Comparison of ENCODE assay signal across 22 cellular contexts in the genomic region with DNA sequence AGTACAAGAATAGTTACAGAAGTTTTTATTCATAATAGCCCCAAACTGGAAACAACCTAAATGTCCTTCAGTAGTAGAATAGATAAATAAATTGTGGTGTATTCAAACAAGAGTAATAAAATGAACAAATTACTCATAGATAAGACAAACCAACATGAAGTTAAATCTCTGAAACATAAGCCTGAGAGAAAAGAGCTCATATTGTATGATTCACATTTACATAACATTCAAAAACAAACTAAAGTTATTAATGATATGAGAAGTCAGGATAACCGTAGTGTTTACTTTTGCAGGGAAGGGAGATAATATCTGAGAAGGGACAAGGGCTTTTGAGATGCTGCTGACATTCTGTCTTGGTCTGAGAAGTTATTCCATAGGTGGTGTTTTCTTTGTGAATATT. TPM values are rescaled to one million over a fixed set of nuclear protein-coding genes. Genes with fewer than 3 reads are reported as not detected.
DNase-seq lines count a peak whose midpoint lies in the region; ATAC-seq lines count a peak whose summit lies in the region.
"Had no signal": no experiment of that assay in that cellular context is flagged by ENCODE, and none has a peak within 500 bp of the region (broad histone marks: within the 10 kb centered on the region; RNA-seq: fewer than 3 reads in every experiment).

No MANE protein-coding gene starts in this region.

- CTCF ChIA-PET in T-cell (lab: Charles Lee) = interaction anchor here (0.6 to 1.6 kb wide), 5 partner anchors 9 to 772 kb away, joined by 3 to 13 read pairs (median 4); a partner anchor contains a TSS

- DNase-seq in ELR (ENCODE audit: low read depth) (peak; percentile 28), HCEC 1CT (peak; percentile 44), T-cell (no peak), iris pigment epithelial cell (ENCODE audit: low read depth) (peak; percentile 34), SW 1271 (lab: John Stamatoyannopoulos, UW) (no peak), SHP77 treated with DMSO at 0.1 percent for 48 hours (lab: John Stamatoyannopoulos, UW) (no peak), GM03348 (ENCODE audit: low spot score) (no peak)
- DNase-seq: BE2C; CD8-positive, alpha-beta memory T cell; DMS 273 treated with DMSO at 0.1 percent for 48 hours; DMS79; EL; GF-D8; KG1; MM.1S; NCI-H2029; NCI-H446 treated with DMSO at 0.1 percent for 48 hours; NCI-H69; Peyer's patch; SIG-M5; SK-N-SH had no signal

- no peak for ATAC-seq in T-cell (replicated peaks in 1 of 4)

- no peak overlapping the region for H3K4me3 Mint-ChIP-seq in T-cell
- H3K4me3 Mint-ChIP-seq: CD14-positive monocyte; CD8-positive, alpha-beta memory T cell had no signal

- peak overlapping the region; percentile 4 to 40 for H3K27ac Mint-ChIP-seq in T-cell
- H3K27ac Mint-ChIP-seq: CD14-positive monocyte had no signal

- peaks cover 15% of the 10 kb centered on the region for H3K36me3 Mint-ChIP-seq in T-cell

- POLR2A ChIA-PET in T-cell (lab: Charles Lee) = no interaction called here

- H3K4me1 Mint-ChIP-seq in T-cell = no peaks in the 10 kb centered on the region
- H3K4me1 Mint-ChIP-seq: CD14-positive monocyte; CD8-positive, alpha-beta memory T cell had no signal

- no peaks in the 10 kb centered on the region for H3K27me3 Mint-ChIP-seq in T-cell
- H3K27me3 Mint-ChIP-seq: CD8-positive, alpha-beta memory T cell had no signal

- H3K9me3 Mint-ChIP-seq in T-cell = no peaks in the 10 kb centered on the region
- H3K9me3 Mint-ChIP-seq: CD14-positive monocyte; CD8-positive, alpha-beta memory T cell had no signal

RNA-seq across cellular contexts. Expression of a gene that starts 13.5 kb away (rescaled TPM):
- 1 to 10 TPM; 3.4 to 5.6 (median 5.4) TPM for total RNA-seq in T-cell

RNA-seq across cellular contexts. Expression of a gene that starts 15.5 kb away (rescaled TPM):
- total RNA-seq in T-cell = 10 to 100 TPM; 49.0 to 71.4 (median 59.7) TPM

Comparison
In these comparisons a context has a peak if more than half of its experiments do, and no peak if none do; other contexts are left out.
1. DNase-seq: peak in ELR (single experiment), HCEC 1CT (single experiment) and iris pigment epithelial cell (single experiment); none in T-cell (0 of 34), SW 1271 (0 of 2), SHP77 treated with DMSO at 0.1 percent for 48 hours (single experiment) and GM03348 (single experiment).